7 cellular contexts compared by ENCODE assay signal in genomic region chr1:186681136-186681535, GRCh38. TPM values are rescaled to one million over a fixed set of nuclear protein-coding genes. Genes with fewer than 3 reads are reported as not detected.
DNase-seq lines count a peak whose midpoint lies in the region; ATAC-seq lines count a peak whose summit lies in the region.

No MANE protein-coding gene starts in this region.

- H3K4me1 ChIP-seq in adipocyte (ENCODE audit: control insufficient read depth, insufficient read depth, low read length) (peaks cover 9% of the 10 kb centered on the region), subcutaneous abdominal adipose tissue (ENCODE audit: control insufficient read depth in 5 of 5, insufficient read depth in 5 of 5, low read length in 5 of 5) (peaks cover 4 to 20% (median 13%) of the 10 kb centered on the region in 5 donors)

- H3K27ac ChIP-seq in subcutaneous abdominal adipose tissue (ENCODE audit: low read depth, low read length) = peak overlapping the region; percentile 62

- peak overlapping the region; percentile 88 for H3K9ac ChIP-seq in adipocyte (ENCODE audit: low read length)
- peak overlapping the region in 4 of 5 donors; percentile 71 to 80 (median 74) for H3K9ac ChIP-seq in subcutaneous abdominal adipose tissue (ENCODE audit: low read length in 5 of 5)

- DNase-seq in HT-29 (ENCODE audit: low spot score) (peak; percentile 50), adipocyte (ENCODE audit: low read depth) (peak; percentile 58), iPS-NIHi7 (ENCODE audit: extremely low spot score) (peak; percentile 7), AG08395 (ENCODE audit: low spot score) (no peak)
- DNase-seq in stimulated activated CD4-positive, alpha-beta T cell treated with anti-CD3 and anti-CD28 coated beads, Interleukin-4, amount 100 ng/mL, for 4 hours = no peak

- no peak for ATAC-seq in HG03108 (IDR thresholded peaks at IDR 0.05; ENCODE audit: unreplicated experiment)

- no peaks in the 10 kb centered on the region for H3K36me3 ChIP-seq in adipocyte (ENCODE audit: control insufficient read depth, insufficient read depth, low read length, severe bottlenecking)
- peaks cover 0 to 1% (median 0%) of the 10 kb centered on the region in 5 donors for H3K36me3 ChIP-seq in subcutaneous abdominal adipose tissue (ENCODE audit: control insufficient read depth in 5 of 5, insufficient read depth in 5 of 5, low read length in 5 of 5)

- no peaks in the 10 kb centered on the region for H3K9me3 ChIP-seq in adipocyte (ENCODE audit: control insufficient read depth, low read length)
- no peaks in the 10 kb centered on the region for H3K9me3 ChIP-seq in subcutaneous abdominal adipose tissue (ENCODE audit: control insufficient read depth in 5 of 5, low read length in 5 of 5)

- H3K27me3 ChIP-seq in adipocyte (replicated peaks; ENCODE audit: control insufficient read depth, insufficient read depth, low read length) (no peaks in the 10 kb centered on the region), subcutaneous abdominal adipose tissue (ENCODE audit: control insufficient read depth in 5 of 5, insufficient read depth in 4 of 5, low read length in 5 of 5) (no peaks in the 10 kb centered on the region)

- H3K4me3 ChIP-seq in adipocyte (ENCODE audit: low read length) = peak overlapping the region; percentile 95
- peak overlapping the region; percentile 65 to 87 (median 77) for H3K4me3 ChIP-seq in subcutaneous abdominal adipose tissue (ENCODE audit: low read depth in 1 of 5, low read length in 5 of 5)

RNA-seq across cellular contexts. Expression of gene PTGS2, which starts 0.9 kb away (rescaled TPM):
- 7.9 and 12.9 TPM in 2 replicates for total RNA-seq in HT-29 (2014; rRNA removed; shearing (Covaris generic))

Comparison
In these comparisons a context has a peak if more than half of its experiments do, and no peak if none do; other contexts are left out.
1. DNase-seq: peak in HT-29 (single experiment), adipocyte (single experiment) and iPS-NIHi7 (single experiment); none in AG08395 (single experiment) and stimulated activated CD4-positive, alpha-beta T cell treated with anti-CD3 and anti-CD28 coated beads, Interleukin-4, amount 100 ng/mL, for 4 hours (0 of 2).